1 cellular context compared by ENCODE assay signal in genomic region chrX:71578253-71579135, GRCh38.
TF ChIP-seq lines count a peak whose summit lies in the region.

GCNA (plus strand) TSS chrX:71578437; CDS start chrX:71580822, 2,385 bp downstream.

TF ChIP-seq in K562, 482 proteins besides CTCF, POLR2A, EP300 and RAD21 (continued from another document):
- peak; percentile 67 for TF ChIP-seq ZBTB33 (CRISPR knock-in tag; IDR thresholded peaks at IDR 0.05)
- TF ChIP-seq ZNF324 (CRISPR knock-in tag; IDR thresholded peaks at IDR 0.05) = no peak
- no peak for TF ChIP-seq MECOM (CRISPR knock-in tag; IDR thresholded peaks at IDR 0.05)
- TF ChIP-seq CREB3 (tag; conservative IDR thresholded peaks at IDR 0.05; ENCODE audit: low read depth) = no peak
- TF ChIP-seq SETDB1 (IDR thresholded peaks at IDR 0.05; ENCODE audit: low read length) = no peak
- peak; percentile 72 for TF ChIP-seq POLR2G (IDR thresholded peaks at IDR 0.05; ENCODE audit: low read depth, low read length)
